ENCODE assay signal across 1 cellular context in genomic region chr13:30618186-30618937, GRCh38.
TF ChIP-seq lines count a peak whose summit lies in the region.

No MANE protein-coding gene starts in this region.

TF ChIP-seq in SK-N-SH treated with all-trans-retinoic acid at 6 μM for 48 hours, 23 proteins besides CTCF, POLR2A, EP300 and RAD21 (continued from another document):
- TF ChIP-seq TSHZ2 (CRISPR knock-in tag; IDR thresholded peaks at IDR 0.05) = no peak
